9 cellular contexts compared by ENCODE assay signal in the genomic region with DNA sequence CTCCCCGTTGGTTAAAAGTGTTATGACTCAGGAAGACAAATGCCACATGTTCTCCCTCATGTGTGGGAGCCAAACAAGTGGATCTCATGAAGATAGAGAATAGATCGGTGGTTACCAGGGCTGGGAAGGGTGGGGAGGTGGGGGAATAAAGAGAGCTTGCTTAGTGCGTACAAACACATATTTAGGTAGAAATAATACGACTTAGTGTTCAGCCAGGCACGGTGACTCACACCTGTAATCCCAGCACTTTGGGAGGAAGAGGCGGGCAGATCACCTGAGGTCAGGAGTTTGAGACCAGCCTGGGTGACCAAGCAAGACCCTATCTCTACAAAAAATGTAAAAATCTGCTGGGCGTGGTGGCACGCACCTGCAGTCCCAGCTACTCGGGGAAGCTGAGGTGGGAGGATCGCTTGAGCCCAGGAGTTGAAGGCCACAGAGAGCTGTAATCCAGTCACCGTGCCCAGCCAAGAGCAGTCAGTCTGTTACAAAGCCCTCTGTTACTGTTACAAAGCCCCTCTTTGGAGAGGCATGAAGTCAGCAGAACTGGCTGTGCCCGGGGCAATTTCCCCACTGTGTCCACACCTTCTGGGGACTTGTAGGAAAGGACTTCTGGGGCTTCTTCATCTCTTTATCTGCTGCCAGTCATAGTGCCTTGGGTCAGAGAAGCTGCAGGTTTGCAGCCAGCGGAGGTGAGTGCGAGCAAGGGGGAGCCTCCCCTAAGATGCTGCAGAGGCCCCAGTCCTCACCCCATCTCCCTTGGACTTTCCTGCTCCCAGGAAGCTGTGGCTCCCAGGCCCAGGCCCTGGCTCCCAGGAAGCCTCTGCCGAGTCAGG. TPM values are rescaled to one million over a fixed set of nuclear protein-coding genes. Genes with fewer than 3 reads are reported as not detected.
DNase-seq lines count a peak whose midpoint lies in the region; ATAC-seq and TF ChIP-seq lines count a peak whose summit lies in the region.
"Had no signal": no experiment of that assay in that cellular context is flagged by ENCODE, and none has a peak within 500 bp of the region (broad histone marks: within the 10 kb centered on the region; RNA-seq: fewer than 3 reads in every experiment).

No MANE protein-coding gene starts in this region.

- peaks cover 15% of the 10 kb centered on the region for H3K27me3 Mint-ChIP-seq in endothelial cell (ENCODE audit: unreplicated experiment)

- H3K4me3 ChIP-seq in epithelial cell of esophagus (ENCODE audit: low read length): no peak overlapping the region
- H3K4me3 ChIP-seq in prostate gland: no peak overlapping the region

- H3K27me3 ChIP-seq in prostate gland (replicated peaks; ENCODE audit: insufficient read depth): no peaks in the 10 kb centered on the region

- intact Hi-C loops in prostate gland (cut with DNase I): no loop called here

- no peak for TF ChIP-seq POLR2A in prostate gland (IDR thresholded peaks at IDR 0.05)

- H3K4me1 ChIP-seq in prostate gland (replicated peaks): no peaks in the 10 kb centered on the region

- H3K36me3 ChIP-seq in prostate gland: no peaks in the 10 kb centered on the region

- TF ChIP-seq CTCF in 22Rv1 (IDR thresholded peaks at IDR 0.05) (no peak), epithelial cell of esophagus (IDR thresholded peaks at IDR 0.05; ENCODE audit: insufficient read depth, low read depth, low read length, missing control alignments) (no peak), prostate gland (IDR thresholded peaks at IDR 0.05) (no peak), endothelial cell (IDR thresholded peaks at IDR 0.05; ENCODE audit: unreplicated experiment) (no peak)

- peak overlapping the region; percentile 34 for H3K27ac ChIP-seq in 22Rv1
- H3K27ac ChIP-seq in prostate gland: peak overlapping the region; percentile 61 to 75

- 77% methylated on average over 15 of the region's 15 CpGs for WGBS in prostate gland

- H3K27ac Mint-ChIP-seq in endothelial cell (ENCODE audit: unreplicated experiment): no peak overlapping the region

- H3K4me3 Mint-ChIP-seq in endothelial cell (ENCODE audit: unreplicated experiment): no peak overlapping the region

- ATAC-seq in HG02759 (IDR thresholded peaks at IDR 0.05; ENCODE audit: unreplicated experiment): no peak

- DNase-seq in NCI-H69 (lab: John Stamatoyannopoulos, UW) (peak; percentile 32), epithelial cell of esophagus (ENCODE audit: low read depth) (peak; percentile 49), prostate gland (ENCODE audit: low spot score) (no peak), endothelial cell (ENCODE audit: low spot score) (no peak), T-helper 1 cell (no peak), amniotic stem cell (lab: John Stamatoyannopoulos, UW) (no peak)
- DNase-seq: cortex of kidney had no signal

- no peaks in the 10 kb centered on the region for H3K9me3 ChIP-seq in prostate gland

- H3K36me3 Mint-ChIP-seq in endothelial cell (ENCODE audit: low read depth, unreplicated experiment): peaks cover 4% of the 10 kb centered on the region

- H3K4me1 Mint-ChIP-seq in endothelial cell (ENCODE audit: unreplicated experiment): peaks cover 8% of the 10 kb centered on the region

- H3K9me3 Mint-ChIP-seq in endothelial cell (ENCODE audit: unreplicated experiment): no peaks in the 10 kb centered on the region

RNA-seq across cellular contexts. Expression of gene ALDH3A1, which starts 4.3 kb away (rescaled TPM):
- total RNA-seq in prostate gland (10 to 100 TPM in 1 of 2 donors, 1 to 10 TPM in 1; 2.1 to 12.8 TPM), endothelial cell (ENCODE audit: unreplicated experiment) (0.31 TPM)

RNA-seq across cellular contexts. Expression of gene SLC47A2, which starts 36.0 kb away (rescaled TPM):
- total RNA-seq in prostate gland (not detected), endothelial cell (ENCODE audit: unreplicated experiment) (not detected)

Comparison
In these comparisons a context has a peak if more than half of its experiments do, and no peak if none do; other contexts are left out.
1. DNase-seq: peak in NCI-H69 (single experiment) and epithelial cell of esophagus (single experiment); none in prostate gland (single experiment), endothelial cell (single experiment), T-helper 1 cell (0 of 5) and amniotic stem cell (single experiment).